1 cellular context compared by ENCODE assay signal in the genomic region with DNA sequence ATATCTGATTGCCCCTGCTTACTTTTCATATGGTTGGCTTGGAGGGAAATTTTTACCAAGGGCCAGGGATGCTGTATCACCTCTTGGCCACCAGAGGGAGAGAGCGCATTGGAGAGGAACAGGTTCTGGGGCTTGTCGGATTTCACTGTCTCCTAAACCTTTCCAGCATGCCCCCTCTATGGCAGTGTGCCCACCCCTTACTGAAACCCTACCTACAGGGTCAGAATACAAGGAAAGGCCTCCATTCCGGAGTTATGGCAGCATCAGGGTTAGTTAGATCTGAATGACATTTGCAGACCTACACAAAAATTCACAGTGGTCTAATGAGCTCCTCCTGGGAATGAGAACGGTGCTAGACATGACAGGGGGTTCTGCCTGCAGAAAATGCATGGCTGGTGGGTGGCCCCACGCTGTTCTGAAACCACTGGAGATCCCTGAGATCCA.
TF ChIP-seq lines count a peak whose summit lies in the region.

No MANE protein-coding gene starts in this region.

TF ChIP-seq in HCT116, 20 proteins besides CTCF, POLR2A, EP300 and RAD21 (continued from another document):
- TF ChIP-seq, protein P1, sequence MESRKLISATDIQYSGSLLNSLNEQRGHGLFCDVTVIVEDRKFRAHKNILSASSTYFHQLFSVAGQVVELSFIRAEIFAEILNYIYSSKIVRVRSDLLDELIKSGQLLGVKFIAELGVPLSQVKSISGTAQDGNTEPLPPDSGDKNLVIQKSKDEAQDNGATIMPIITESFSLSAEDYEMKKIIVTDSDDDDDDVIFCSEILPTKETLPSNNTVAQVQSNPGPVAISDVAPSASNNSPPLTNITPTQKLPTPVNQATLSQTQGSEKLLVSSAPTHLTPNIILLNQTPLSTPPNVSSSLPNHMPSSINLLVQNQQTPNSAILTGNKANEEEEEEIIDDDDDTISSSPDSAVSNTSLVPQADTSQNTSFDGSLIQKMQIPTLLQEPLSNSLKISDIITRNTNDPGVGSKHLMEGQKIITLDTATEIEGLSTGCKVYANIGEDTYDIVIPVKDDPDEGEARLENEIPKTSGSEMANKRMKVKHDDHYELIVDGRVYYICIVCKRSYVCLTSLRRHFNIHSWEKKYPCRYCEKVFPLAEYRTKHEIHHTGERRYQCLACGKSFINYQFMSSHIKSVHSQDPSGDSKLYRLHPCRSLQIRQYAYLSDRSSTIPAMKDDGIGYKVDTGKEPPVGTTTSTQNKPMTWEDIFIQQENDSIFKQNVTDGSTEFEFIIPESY (IDR thresholded peaks at IDR 0.05; ENCODE audit: extremely low read depth, insufficient replicate concordance, low read length), result no peak
- TF ChIP-seq FOSL1 (IDR thresholded peaks at IDR 0.05; ENCODE audit: low read depth), result no peak
